In genomic region chr6:18262812-18263560, GRCh38 we compare ENCODE assay signal across 8 cellular contexts. TPM values are rescaled to one million over a fixed set of nuclear protein-coding genes. Genes with fewer than 3 reads are reported as not detected.
DNase-seq lines count a peak whose midpoint lies in the region; ATAC-seq and TF ChIP-seq lines count a peak whose summit lies in the region.

No MANE protein-coding gene starts in this region.

- peaks cover 37% of the 10 kb centered on the region for H3K4me1 ChIP-seq in PC-3 (ENCODE audit: insufficient read depth, low read length)
- peaks cover 15% of the 10 kb centered on the region for H3K4me1 ChIP-seq in stomach smooth muscle (ENCODE audit: control insufficient read depth, insufficient read depth, low read length)

- no peaks in the 10 kb centered on the region for H3K36me3 ChIP-seq in BJ (ENCODE audit: control insufficient read depth, insufficient read depth, low read length)
- peaks cover 22% of the 10 kb centered on the region for H3K36me3 ChIP-seq in PC-3 (ENCODE audit: low read depth, low read length)
- no peaks in the 10 kb centered on the region for H3K36me3 ChIP-seq in stomach smooth muscle (ENCODE audit: control insufficient read depth in 2 of 2, insufficient read depth in 2 of 2, low read length in 2 of 2)

- H3K79me2 ChIP-seq in PC-3 (ENCODE audit: low read length), result peaks cover 60% of the 10 kb centered on the region

- intact Hi-C loops in PC-3 (cut with micrococcal nuclease), result loop anchor here (5.0 kb wide), 3 partner anchors 124 to 239 kb away; partner anchors contain the start of gene RNF144B
- intact Hi-C loops in MCF 10A (cut with micrococcal nuclease), result loop anchor here (5.0 kb wide), 2 partner anchors 124 to 276 kb away; partner anchors contain the start of genes KIF13A and RNF144B

- peak overlapping the region; percentile 97 for H3K9ac ChIP-seq in PC-3 (ENCODE audit: low read length)
- H3K9ac ChIP-seq in stomach smooth muscle (ENCODE audit: low read length in 2 of 2), result peak overlapping the region; percentile 30 to 61

- no peak for DNase-seq in BJ (ENCODE audit: low read depth)
- DNase-seq in PC-3, result peak; percentile 58
- peak; percentile 34 for DNase-seq in MCF 10A (ENCODE audit: unreplicated experiment)
- peak; percentile 53 for DNase-seq in medulla oblongata (ENCODE audit: extremely low spot score)
- no peak for DNase-seq in omental fat pad (ENCODE audit: low spot score)

- H3K27me3 ChIP-seq in BJ (ENCODE audit: control insufficient read depth, insufficient read depth, low read length) (no peaks in the 10 kb centered on the region), PC-3 (ENCODE audit: low read length) (no peaks in the 10 kb centered on the region), stomach smooth muscle (ENCODE audit: control insufficient read depth in 1 of 2, insufficient read depth in 2 of 2, low read length in 2 of 2) (no peaks in the 10 kb centered on the region)

- H3K4me3 ChIP-seq in BJ (ENCODE audit: low read depth, low read length) (peak overlapping the region; percentile 96), PC-3 (ENCODE audit: low read length) (peak overlapping the region; percentile 76), stomach smooth muscle (ENCODE audit: low read length in 2 of 2) (peak overlapping the region; percentile 73 to 89)

- H3K4me1 Mint-ChIP-seq in MCF 10A (ENCODE audit: insufficient read depth, unreplicated experiment), result peaks cover 36% of the 10 kb centered on the region

- peaks cover 5% of the 10 kb centered on the region for H3F3A ChIP-seq in PC-3 (ENCODE audit: low read length, unreplicated experiment)

- TF ChIP-seq CTCF in BJ (IDR thresholded peaks at IDR 0.05; ENCODE audit: insufficient read depth, low read depth, low read length) (no peak), PC-3 (conservative IDR thresholded peaks at IDR 0.05; ENCODE audit: low read depth, low read length) (no peak), MCF 10A (IDR thresholded peaks at IDR 0.05; ENCODE audit: unreplicated experiment) (no peak), omental fat pad (IDR thresholded peaks at IDR 0.05) (no peak)

- H4K20me1 ChIP-seq in PC-3 (ENCODE audit: low read length), result peaks cover 49% of the 10 kb centered on the region

- BruUV-seq in PC-3 (replicated peaks; lab: Mats Ljungman, UMichigan) (TSS peak; percentile 70), MCF 10A (replicated peaks; lab: Mats Ljungman, UMichigan) (TSS peak; percentile 67)

- peak overlapping the region; percentile 96 for H3K4me3 Mint-ChIP-seq in MCF 10A (ENCODE audit: unreplicated experiment)

- POLR2A ChIA-PET in BJ (lab: Charles Lee), result no interaction called here
- POLR2A ChIA-PET in PC-3 (lab: Charles Lee; ENCODE audit: unreplicated experiment), result no interaction called here
- POLR2A ChIA-PET in MCF 10A (lab: Yijun Ruan, JAX), result interaction anchor here (0.9 to 6.0 kb wide), 12 partner anchors 9 to 277 kb away, joined by 3 to 65 read pairs (median 3); partner anchors contain the start of gene RNF144B

- no peaks in the 10 kb centered on the region for H3K27me3 Mint-ChIP-seq in MCF 10A (ENCODE audit: insufficient read depth, unreplicated experiment)

- H3K9me2 ChIP-seq in PC-3 (replicated peaks; ENCODE audit: low read length), result no peaks in the 10 kb centered on the region

- peak overlapping the region; percentile 75 for H3K27ac ChIP-seq in PC-3 (ENCODE audit: low read length)
- H3K27ac ChIP-seq in stomach smooth muscle (ENCODE audit: low read length), result no peak overlapping the region

- CTCF ChIA-PET in BJ (lab: Yijun Ruan, JAX), result no interaction called here
- CTCF ChIA-PET in PC-3 (lab: Charles Lee), result no interaction called here
- CTCF ChIA-PET in MCF 10A (lab: Yijun Ruan, JAX), result interaction anchor here (0.9 to 1.4 kb wide), 3 partner anchors 22 to 240 kb away, joined by 3 to 4 read pairs (median 4); no protein-coding TSS in a partner anchor

- ATAC-seq in GM18873 (IDR thresholded peaks at IDR 0.05; ENCODE audit: low FRiP score, unreplicated experiment) (peak; percentile 74), HG03064 (IDR thresholded peaks at IDR 0.05; ENCODE audit: low read depth, unreplicated experiment) (peak; percentile 53), PC-3 (no peak), omental fat pad (ENCODE audit: low FRiP score) (no peak)

- H2AFZ ChIP-seq in PC-3 (ENCODE audit: low read length), result no peak overlapping the region

- peak overlapping the region; percentile 93 for H3K4me2 ChIP-seq in PC-3 (ENCODE audit: low read length)

- H3K36me3 Mint-ChIP-seq in MCF 10A (ENCODE audit: insufficient read depth, unreplicated experiment), result peaks cover 16% of the 10 kb centered on the region

- no peaks in the 10 kb centered on the region for H3K9me3 Mint-ChIP-seq in MCF 10A (ENCODE audit: unreplicated experiment)

- no peaks in the 10 kb centered on the region for H3K9me3 ChIP-seq in PC-3 (ENCODE audit: low read length)
- no peaks in the 10 kb centered on the region for H3K9me3 ChIP-seq in stomach smooth muscle (ENCODE audit: control insufficient read depth in 2 of 2, low read length in 2 of 2)

- peak overlapping the region; percentile 81 for H3K27ac Mint-ChIP-seq in MCF 10A (ENCODE audit: low read depth, unreplicated experiment)

RNA-seq across cellular contexts. Expression of gene DEK, which starts 1.3 kb away (rescaled TPM):
- polyA plus RNA-seq in BJ (2011; rRNA removed), result 29.2 and 52.1 TPM in 2 replicates
- 5.8 and 8.5 TPM in 2 replicates for polyA minus RNA-seq in BJ (2011; rRNA and poly(A)+ RNA removed)
- total RNA-seq in PC-3 (2014; rRNA removed), result 155 and 170 TPM in 2 replicates
- total RNA-seq in MCF 10A (2022), result 118 and 148 TPM in 2 replicates
- total RNA-seq in omental fat pad, result 100 to 1,000 TPM in 2 of 4 donors, 10 to 100 TPM in 2; 68.1 to 106 (median 91.6) TPM

Comparison
In these comparisons a context has a peak if more than half of its experiments do, and no peak if none do; other contexts are left out.
1. DNase-seq: peak in PC-3 (single experiment), MCF 10A (single experiment) and medulla oblongata (single experiment); none in BJ (single experiment) and omental fat pad (single experiment).
2. ATAC-seq: peak in GM18873 (single experiment) and HG03064 (single experiment); none in PC-3 (single experiment) and omental fat pad (single experiment).
3. Peak in every context shown above with its lines, with median percentiles within 50 percentile points of each other: H3K4me3 ChIP-seq.